1 cellular context compared by ENCODE assay signal in the genomic region with DNA sequence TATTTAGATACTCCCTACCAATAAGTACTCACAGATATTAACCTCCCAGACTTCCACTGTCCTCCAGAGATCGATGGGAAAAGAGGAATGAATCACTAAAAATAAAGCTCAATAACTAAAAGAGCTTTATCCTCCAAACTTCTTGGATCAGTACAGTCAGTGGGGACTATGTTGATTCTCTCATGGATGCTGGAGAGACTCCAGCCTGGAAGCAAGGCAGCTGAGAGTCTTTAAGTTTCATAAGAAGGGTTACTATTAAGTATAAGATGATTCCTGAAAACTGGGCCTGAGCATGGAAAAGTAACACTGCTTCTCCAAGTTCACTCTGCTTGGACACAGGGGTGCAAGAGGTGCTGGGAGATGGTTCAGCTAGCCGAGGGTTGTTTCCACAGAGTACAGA.
TF ChIP-seq lines count a peak whose summit lies in the region.

No MANE protein-coding gene starts in this region.

TF ChIP-seq in GM12878, 131 proteins besides CTCF, POLR2A, EP300 and RAD21:
- no peak for TF ChIP-seq MYB (IDR thresholded peaks at IDR 0.05; ENCODE audit: borderline replicate concordance, low read depth, low read length)
